In the genomic region with DNA sequence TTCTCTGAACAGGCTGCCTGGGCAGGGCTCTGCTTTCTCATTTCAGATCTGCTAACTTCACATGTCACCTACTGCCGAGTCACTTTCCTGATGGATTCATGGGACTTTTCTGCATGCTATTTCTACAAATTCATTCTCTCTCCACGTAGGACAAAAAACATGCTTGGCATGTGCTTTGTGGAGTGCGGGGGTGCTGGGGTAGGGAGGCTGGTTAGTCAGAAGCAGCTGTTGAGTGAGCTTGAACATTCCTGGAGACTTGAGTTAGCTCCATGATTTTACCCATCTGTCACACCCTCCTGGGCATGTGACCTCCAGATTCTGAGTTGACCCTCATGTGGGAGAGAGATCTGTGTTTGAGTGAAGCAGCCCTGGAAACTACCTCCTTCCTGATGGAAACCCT, we compare ENCODE assay signal across 9 cellular contexts.
A peak's percentile ranks its signal among the peaks of the same experiment; 100 is the strongest.
DNase-seq lines count a peak whose midpoint lies in the region; TF ChIP-seq lines count a peak whose summit lies in the region.
"Had no signal": no experiment of that assay in that cellular context is flagged by ENCODE, and none has a peak within 500 bp of the region (broad histone marks: within the 10 kb centered on the region; RNA-seq: fewer than 3 reads in every experiment).

No MANE protein-coding gene starts in this region.

- no peaks in the 10 kb centered on the region for H3K9me3 ChIP-seq in BLaER1 treated with 17β-estradiol and CSF1 and Interleukin-3, amounts not matched to agents 10 nM and 100 nM (replicated peaks in 1 of 11)
- no peaks in the 10 kb centered on the region for H3K9me3 ChIP-seq in trophoblast cell (ENCODE audit: insufficient read depth, low read depth, low read length)

- no peak overlapping the region for H2AK5ac ChIP-seq in trophoblast cell (ENCODE audit: low read length)

- TF ChIP-seq CTCF in fibroblast of the aortic adventitia (IDR thresholded peaks at IDR 0.05; ENCODE audit: insufficient read depth, low read length), result no peak

- H3K23ac ChIP-seq in trophoblast cell (ENCODE audit: low read length), result no peak overlapping the region

- H2BK120ac ChIP-seq in trophoblast cell (ENCODE audit: insufficient read depth, low read length, poor library complexity), result no peak overlapping the region

- DNase-seq in SW 1271 (lab: John Stamatoyannopoulos, UW), result peak; percentile 60 to 71
- peak; percentile 96 for DNase-seq in fibroblast of the aortic adventitia (ENCODE audit: low read depth)
- DNase-seq in trophoblast cell, result peak; percentile 93 to 96
- DNase-seq in SKM-1 treated with dmso at 0.1 percent for 144 hours (lab: John Stamatoyannopoulos, UW; ENCODE audit: unreplicated experiment), result no peak
- DNase-seq in CD1c-positive myeloid dendritic cell (ENCODE audit: extremely low spot score), result no peak
- DNase-seq in stimulated activated CD4-positive, alpha-beta T cell treated with anti-CD3 and anti-CD28 coated beads, Interleukin-4, amount 100 ng/mL, for 24 hours, result no peak
- no peak for DNase-seq in NCI-H2107 (lab: John Stamatoyannopoulos, UW)
- DNase-seq: activated CD4-positive, alpha-beta memory T cell treated with anti-CD3 and anti-CD28 coated beads, Interleukin-2, amount 10 ng/mL, durations not matched to agents 7 days and 5 days had no signal

- H4K12ac ChIP-seq in trophoblast cell (ENCODE audit: low read depth, low read length), result no peak overlapping the region

- peaks cover 0 to 96% (median 69%) of the 10 kb centered on the region in 11 experiments; a peak in 18 of 22 replicates for H4K20me1 ChIP-seq in BLaER1 treated with 17β-estradiol and CSF1 and Interleukin-3, amounts not matched to agents 10 nM and 100 nM

- no peak overlapping the region for H2AFZ ChIP-seq in trophoblast cell (ENCODE audit: insufficient read depth, low read length, poor library complexity)

- H3K36me3 ChIP-seq in BLaER1 treated with 17β-estradiol and CSF1 and Interleukin-3, amounts not matched to agents 10 nM and 100 nM, result peaks cover 43 to 94% (median 81%) of the 10 kb centered on the region in 11 experiments
- peaks cover 13 to 15% of the 10 kb centered on the region in 2 experiments for H3K36me3 ChIP-seq in trophoblast cell (ENCODE audit: control insufficient read depth in 1 of 2, insufficient read depth in 2 of 2, low read length in 2 of 2)

- no CpG with 5 or more reads among the region's 3 CpGs for WGBS in trophoblast cell (ENCODE audit: extremely low coverage, insufficient coverage, insufficient read length)

- H3K4me3 ChIP-seq in BLaER1 treated with 17β-estradiol and CSF1 and Interleukin-3, amounts not matched to agents 10 nM and 100 nM, result no peak overlapping the region
- no peak overlapping the region for H3K4me3 ChIP-seq in fibroblast of the aortic adventitia (ENCODE audit: low read depth, low read length)
- no peak overlapping the region for H3K4me3 ChIP-seq in trophoblast cell (ENCODE audit: low read depth, low read length)

- H4K91ac ChIP-seq in trophoblast cell (ENCODE audit: low read depth, low read length), result peak overlapping the region; percentile 91

- H3K27me3 ChIP-seq in BLaER1 treated with 17β-estradiol and CSF1 and Interleukin-3, amounts not matched to agents 10 nM and 100 nM, result no peaks in the 10 kb centered on the region
- no peaks in the 10 kb centered on the region for H3K27me3 ChIP-seq in trophoblast cell (ENCODE audit: insufficient read depth, low read length)

- H2BK12ac ChIP-seq in trophoblast cell (ENCODE audit: low read length), result no peak overlapping the region

- peaks cover 24 to 39% (median 34%) of the 10 kb centered on the region in 10 experiments for H3K4me1 ChIP-seq in BLaER1 treated with 17β-estradiol and CSF1 and Interleukin-3, amounts not matched to agents 10 nM and 100 nM
- peaks cover 40 to 60% of the 10 kb centered on the region in 2 experiments for H3K4me1 ChIP-seq in trophoblast cell (ENCODE audit: control insufficient read depth in 1 of 2, insufficient read depth in 2 of 2, low read length in 2 of 2)

- peaks cover 49% of the 10 kb centered on the region for H3K79me1 ChIP-seq in trophoblast cell (ENCODE audit: low read length)

- peaks cover 17% of the 10 kb centered on the region for H3K79me2 ChIP-seq in trophoblast cell (ENCODE audit: control insufficient read depth, insufficient read depth, low read length, poor library complexity)

- no peak overlapping the region for H3K27ac ChIP-seq in BLaER1 treated with 17β-estradiol and CSF1 and Interleukin-3, amounts not matched to agents 10 nM and 100 nM
- peak overlapping the region; percentile 98 for H3K27ac ChIP-seq in trophoblast cell (ENCODE audit: low read depth, low read length)

- peak overlapping the region; percentile 28 for H3K18ac ChIP-seq in trophoblast cell (ENCODE audit: low read length)

- peak overlapping the region; percentile 18 for H3K4ac ChIP-seq in trophoblast cell (ENCODE audit: low read depth, low read length)

- H3K4me2 ChIP-seq in BLaER1 treated with 17β-estradiol and CSF1 and Interleukin-3, amounts not matched to agents 10 nM and 100 nM, result peak overlapping the region in 8 of 11 experiments; percentile 41 to 78 (median 64); a peak in 11 of 22 replicates
- H3K4me2 ChIP-seq in trophoblast cell (ENCODE audit: low read length), result peak overlapping the region; percentile 13

- H3K14ac ChIP-seq in trophoblast cell (ENCODE audit: low read length), result peak overlapping the region; percentile 59

- no peak overlapping the region for H3K9ac ChIP-seq in BLaER1 treated with 17β-estradiol and CSF1 and Interleukin-3, amounts not matched to agents 10 nM and 100 nM
- no peak overlapping the region for H3K9ac ChIP-seq in trophoblast cell (ENCODE audit: low read length)

- H4K8ac ChIP-seq in trophoblast cell (ENCODE audit: low read depth, low read length), result peak overlapping the region; percentile 76

- peak overlapping the region; percentile 89 for H2BK5ac ChIP-seq in trophoblast cell (ENCODE audit: low read depth, low read length, poor library complexity)

Comparison
In these comparisons a context has a peak if more than half of its experiments do, and no peak if none do; other contexts are left out.
1. DNase-seq: peak in SW 1271 (2 of 2), fibroblast of the aortic adventitia (single experiment) and trophoblast cell (2 of 2); none in SKM-1 treated with dmso at 0.1 percent for 144 hours (single experiment), CD1c-positive myeloid dendritic cell (single experiment), stimulated activated CD4-positive, alpha-beta T cell treated with anti-CD3 and anti-CD28 coated beads, Interleukin-4, amount 100 ng/mL, for 24 hours (single experiment) and NCI-H2107 (single experiment).